In genomic region chr1:43969416-43969745, GRCh38 we compare ENCODE assay signal across 7 cellular contexts. TPM values are rescaled to one million over a fixed set of nuclear protein-coding genes. Genes with fewer than 3 reads are reported as not detected.
DNase-seq lines count a peak whose midpoint lies in the region; ATAC-seq, FAIRE-seq and TF ChIP-seq lines count a peak whose summit lies in the region.
"Had no signal": no experiment of that assay in that cellular context is flagged by ENCODE, and none has a peak within 500 bp of the region (broad histone marks: within the 10 kb centered on the region; RNA-seq: fewer than 3 reads in every experiment).

No MANE protein-coding gene starts in this region.

- H3K9me3 Mint-ChIP-seq in glutamatergic neuron (ENCODE audit: unreplicated experiment) (peaks cover 11% of the 10 kb centered on the region), type B pancreatic cell (no peaks in the 10 kb centered on the region)

- peak overlapping the region; percentile 97 for H3K4me3 Mint-ChIP-seq in glutamatergic neuron (ENCODE audit: unreplicated experiment)
- peak overlapping the region; percentile 96 for H3K4me3 Mint-ChIP-seq in type B pancreatic cell

- H3K27ac Mint-ChIP-seq in glutamatergic neuron (ENCODE audit: unreplicated experiment) (no peak overlapping the region), type B pancreatic cell (peak overlapping the region; percentile 85)

- no peaks in the 10 kb centered on the region for H3K27me3 ChIP-seq in heart right ventricle
- H3K27me3 ChIP-seq: right atrium auricular region had no signal

- H3K4me1 Mint-ChIP-seq in glutamatergic neuron (ENCODE audit: low read depth, unreplicated experiment) (peaks cover 6% of the 10 kb centered on the region), type B pancreatic cell (ENCODE audit: unreplicated experiment) (peaks cover 22% of the 10 kb centered on the region)

- DNase-seq in heart right ventricle (no peak), left cardiac atrium (no peak), glutamatergic neuron (no peak), type B pancreatic cell (ENCODE audit: extremely low spot score, unreplicated experiment) (no peak), occipital lobe (lab: John Stamatoyannopoulos, UW) (no peak), frontal cortex (ENCODE audit: low spot score in 2 of 2) (no peak)

- TF ChIP-seq CTCF in heart right ventricle (IDR thresholded peaks at IDR 0.05) (peak in 1 of 9 donors; percentile 15), glutamatergic neuron (IDR thresholded peaks at IDR 0.05; ENCODE audit: partially characterized antibody, unreplicated experiment) (no peak), type B pancreatic cell (conservative IDR thresholded peaks at IDR 0.05) (no peak)

- H3K36me3 ChIP-seq in heart right ventricle = peaks cover 0 to 56% (median 8%) of the 10 kb centered on the region in 9 donors

- 53 to 55% methylated on average over 7 of the region's 7 CpGs for WGBS in heart right ventricle, 2 donors

- H3K27ac ChIP-seq in heart right ventricle = no peak overlapping the region

- no peak for FAIRE-seq in frontal cortex (lab: Jason Lieb, UNC)

- intact Hi-C loops in heart right ventricle (cut with DNase I) = loop anchor here in 1 of 10 donors (2.0 kb wide), 1 partner anchor 23 kb away; the partner anchor contains the start of gene IPO13
- intact Hi-C loops in left cardiac atrium (cut with DNase I) = no loop called here

- peaks cover 12% of the 10 kb centered on the region for H3K27me3 Mint-ChIP-seq in glutamatergic neuron (ENCODE audit: unreplicated experiment)
- H3K27me3 Mint-ChIP-seq in type B pancreatic cell = no peaks in the 10 kb centered on the region

- H3K4me1 ChIP-seq in heart right ventricle = peaks cover 4 to 26% (median 18%) of the 10 kb centered on the region in 9 donors

- H3K4me3 ChIP-seq in heart right ventricle = peak overlapping the region in 8 of 10 donors; percentile 59 to 95 (median 93)

- H3K9me3 ChIP-seq in heart right ventricle = no peaks in the 10 kb centered on the region
- H3K9me3 ChIP-seq: right atrium auricular region had no signal

- ATAC-seq in heart right ventricle = no peak
- no peak for ATAC-seq in left cardiac atrium

- no peaks in the 10 kb centered on the region for H3K36me3 Mint-ChIP-seq in glutamatergic neuron (ENCODE audit: unreplicated experiment)
- peaks cover 3% of the 10 kb centered on the region for H3K36me3 Mint-ChIP-seq in type B pancreatic cell

RNA-seq across cellular contexts. Expression of gene DPH2, which starts 0.4 kb away (rescaled TPM):
- total RNA-seq in heart right ventricle (10 to 100 TPM; 10.7 to 22.0 (median 14.3) TPM), left cardiac atrium (10 to 100 TPM; 14.1 to 20.9 TPM), glutamatergic neuron (ENCODE audit: unreplicated experiment) (25.3 TPM), type B pancreatic cell (ENCODE audit: low replicate concordance) (25.7 and 30.2 TPM in 2 replicates), occipital lobe (15.9 TPM), frontal cortex (12.2 TPM)
- 10 to 100 TPM in 1 of 2 donors, 1 to 10 TPM in 1; 9.4 to 33.7 TPM for polyA plus RNA-seq in heart right ventricle

RNA-seq across cellular contexts. Expression of gene ATP6V0B, which starts 5.4 kb away (rescaled TPM):
- total RNA-seq in heart right ventricle = 100 to 1,000 TPM in 3 of 10 donors, 10 to 100 TPM in 7; 63.1 to 112 (median 72.9) TPM
- polyA plus RNA-seq in heart right ventricle = 100 to 1,000 TPM in 1 of 2 donors, 10 to 100 TPM in 1; 73.4 to 227 TPM
- 100 to 1,000 TPM in 1 of 2 donors, 10 to 100 TPM in 1; 96.5 to 113 TPM for total RNA-seq in left cardiac atrium
- total RNA-seq in glutamatergic neuron (ENCODE audit: unreplicated experiment) = 208 TPM
- total RNA-seq in type B pancreatic cell (ENCODE audit: low replicate concordance) = 115 and 135 TPM in 2 replicates
- 183 TPM for total RNA-seq in occipital lobe
- 265 TPM for total RNA-seq in frontal cortex

RNA-seq across cellular contexts. Expression of gene B4GALT2, which starts 9.6 kb away (rescaled TPM):
- 10 to 100 TPM; 31.1 to 47.0 (median 38.6) TPM for total RNA-seq in heart right ventricle
- polyA plus RNA-seq in heart right ventricle = 10 to 100 TPM; 25.4 to 50.8 TPM
- total RNA-seq in left cardiac atrium = 10 to 100 TPM; 35.5 to 44.2 TPM
- 45.7 TPM for total RNA-seq in glutamatergic neuron (ENCODE audit: unreplicated experiment)
- total RNA-seq in type B pancreatic cell (ENCODE audit: low replicate concordance) = 44.3 and 54.8 TPM in 2 replicates
- 93.9 TPM for total RNA-seq in occipital lobe
- 119 TPM for total RNA-seq in frontal cortex

RNA-seq across cellular contexts. Expression of gene CCDC24, which starts 22.0 kb away (rescaled TPM):
- total RNA-seq in heart right ventricle (1 to 10 TPM in 8 of 10 donors, under 1 TPM in 2; 0.55 to 3.1 (median 1.3) TPM), left cardiac atrium (1 to 10 TPM; 1.8 to 2.2 TPM), glutamatergic neuron (ENCODE audit: unreplicated experiment) (6.3 TPM), type B pancreatic cell (ENCODE audit: low replicate concordance) (14.9 and 15.6 TPM in 2 replicates), occipital lobe (7.2 TPM), frontal cortex (5.3 TPM)
- 1 to 10 TPM; 1.1 to 3.1 TPM for polyA plus RNA-seq in heart right ventricle

RNA-seq across cellular contexts. Expression of gene IPO13, which starts 22.6 kb away (rescaled TPM):
- total RNA-seq in heart right ventricle (10 to 100 TPM; 53.3 to 66.1 (median 56.8) TPM), left cardiac atrium (10 to 100 TPM; 26.7 to 30.1 TPM), glutamatergic neuron (ENCODE audit: unreplicated experiment) (53.2 TPM), type B pancreatic cell (ENCODE audit: low replicate concordance) (31.5 and 39.4 TPM in 2 replicates), occipital lobe (13.7 TPM), frontal cortex (13.9 TPM)
- polyA plus RNA-seq in heart right ventricle = 10 to 100 TPM; 25.2 to 74.5 TPM
